18 cellular contexts compared by ENCODE assay signal in the genomic region with DNA sequence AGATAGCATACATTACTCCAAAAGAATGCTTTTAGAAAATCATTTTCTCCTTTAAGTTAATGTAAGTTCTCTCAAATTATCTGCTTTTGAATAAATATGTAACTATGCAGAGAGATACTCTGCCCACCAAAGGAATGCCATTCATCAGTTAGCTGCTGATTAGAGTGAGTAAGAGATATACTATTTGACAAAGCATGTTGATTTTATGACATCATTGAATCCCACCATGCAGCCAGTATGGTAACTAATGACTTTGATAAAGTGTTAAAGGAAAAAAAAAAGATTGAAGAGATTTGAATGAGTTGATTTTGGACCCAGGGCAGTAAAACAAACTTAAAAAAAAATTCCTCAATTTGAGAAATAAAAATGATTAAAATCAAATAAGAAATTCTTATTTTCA.
DNase-seq lines count a peak whose midpoint lies in the region; ATAC-seq, FAIRE-seq and TF ChIP-seq lines count a peak whose summit lies in the region.
"Had no signal": no experiment of that assay in that cellular context is flagged by ENCODE, and none has a peak within 500 bp of the region (broad histone marks: within the 10 kb centered on the region; RNA-seq: fewer than 3 reads in every experiment).

No MANE protein-coding gene starts in this region.

- H3K9me3 ChIP-seq in A549: no peaks in the 10 kb centered on the region
- H3K9me3 ChIP-seq in naive thymus-derived CD4-positive, alpha-beta T cell (ENCODE audit: control insufficient read depth in 2 of 3, low read length in 3 of 3): no peaks in the 10 kb centered on the region
- H3K9me3 ChIP-seq: tibial nerve had no signal

- no peak for TF ChIP-seq RAD21 in A549 (conservative IDR thresholded peaks at IDR 0.05 in 1 of 2, IDR thresholded peaks at IDR 0.05 in 1 of 2)

- no peaks in the 10 kb centered on the region for H3K36me3 Mint-ChIP-seq in naive thymus-derived CD4-positive, alpha-beta T cell
- H3K36me3 Mint-ChIP-seq: CD4-positive, alpha-beta memory T cell; stimulated activated effector memory CD8-positive, alpha-beta T cell treated with anti-CD3 and anti-CD28 coated beads, Interleukin-12 subunit alpha, Interleukin-12 subunit beta, amount 100 ng/mL, for 72 hours had no signal

- peak overlapping the region; percentile 6; the same call in 2 of the 3 replicates for H3K4me2 ChIP-seq in A549
- H3K4me2 ChIP-seq: hepatocyte, KMS-11 had no signal

- H3K9me3 Mint-ChIP-seq in naive thymus-derived CD4-positive, alpha-beta T cell: peaks cover 0 to 18% (median 4%) of the 10 kb centered on the region in 11 donors

- CTCF ChIA-PET in A549 (lab: Yijun Ruan, JAX): no interaction called here
- CTCF ChIA-PET in naive thymus-derived CD4-positive, alpha-beta T cell (lab: Charles Lee): interaction anchor here (0.7 kb wide), 1 partner anchor 59 kb away, joined by 3 read pairs; no protein-coding TSS in a partner anchor

- POLR2A ChIA-PET in A549 (lab: Yijun Ruan, JAX): no interaction called here
- POLR2A ChIA-PET in naive thymus-derived CD4-positive, alpha-beta T cell (lab: Charles Lee): no interaction called here

- no peaks in the 10 kb centered on the region for H3K27me3 Mint-ChIP-seq in naive thymus-derived CD4-positive, alpha-beta T cell
- H3K27me3 Mint-ChIP-seq: CD4-positive, alpha-beta memory T cell had no signal

- peak in 1 of 2 experiments; percentile 40; a peak in 1 of 6 replicates for ATAC-seq in A549
- ATAC-seq in naive thymus-derived CD4-positive, alpha-beta T cell: no peak
- ATAC-seq in GM19395 (IDR thresholded peaks at IDR 0.05; ENCODE audit: unreplicated experiment): no peak
- ATAC-seq: activated T-cell treated with anti-CD3 and anti-CD28 coated beads, Interleukin-2, amount 50 U/mL, for 4 hours; stimulated activated effector memory CD8-positive, alpha-beta T cell treated with anti-CD3 and anti-CD28 coated beads, Interleukin-12 subunit alpha, Interleukin-12 subunit beta, amount 100 ng/mL, for 72 hours had no signal

- no peak overlapping the region for H3K27ac Mint-ChIP-seq in naive thymus-derived CD4-positive, alpha-beta T cell
- H3K27ac Mint-ChIP-seq: CD4-positive, alpha-beta memory T cell; stimulated activated effector memory CD8-positive, alpha-beta T cell treated with anti-CD3 and anti-CD28 coated beads, Interleukin-12 subunit alpha, Interleukin-12 subunit beta, amount 100 ng/mL, for 72 hours had no signal

- TF ChIP-seq CTCF in A549 (IDR thresholded peaks at IDR 0.05) (no peak), coronary artery (IDR thresholded peaks at IDR 0.05) (no peak)

- no peaks in the 10 kb centered on the region for H3K4me1 Mint-ChIP-seq in naive thymus-derived CD4-positive, alpha-beta T cell
- H3K4me1 Mint-ChIP-seq: CD4-positive, alpha-beta memory T cell; stimulated activated effector memory CD8-positive, alpha-beta T cell treated with anti-CD3 and anti-CD28 coated beads, Interleukin-12 subunit alpha, Interleukin-12 subunit beta, amount 100 ng/mL, for 72 hours had no signal

- DNase-seq in A549 (ENCODE audit: low read depth in 1 of 2, low spot score in 1 of 2) (peak; percentile 5 to 19), HT-29 (ENCODE audit: low spot score) (peak; percentile 61), SW 1271 (lab: John Stamatoyannopoulos, UW) (peak; percentile 4 to 44), glomerular endothelial cell (ENCODE audit: extremely low read depth, low read depth, low spot score) (peak; percentile 36), coronary artery (ENCODE audit: low spot score) (no peak), NCI-H2081 treated with DMSO at 0.1 percent for 48 hours (lab: John Stamatoyannopoulos, UW) (no peak)
- DNase-seq in naive thymus-derived CD4-positive, alpha-beta T cell: no peak
- DNase-seq: activated CD4-positive, alpha-beta T cell treated with anti-CD3 and anti-CD28 coated beads, Interleukin-2, amount 50 U/mL, for 48 hours; activated T-cell treated with anti-CD3 and anti-CD28 coated beads, Interleukin-2, amount 50 U/mL, for 4 hours; CD4-positive, alpha-beta memory T cell; GF-D8; NCI-H1436; NCI-H345 had no signal

- no peak for FAIRE-seq in A549 (lab: Jason Lieb, UNC)

- intact Hi-C loops in naive thymus-derived CD4-positive, alpha-beta T cell (cut with micrococcal nuclease): no loop called here

- H3K27me3 ChIP-seq in naive thymus-derived CD4-positive, alpha-beta T cell (ENCODE audit: control insufficient read depth in 2 of 2, insufficient read depth in 2 of 2, low read length in 2 of 2): no peaks in the 10 kb centered on the region
- H3K27me3 ChIP-seq: hepatocyte, tibial nerve had no signal

- H3K4me3 Mint-ChIP-seq in naive thymus-derived CD4-positive, alpha-beta T cell: no peak overlapping the region
- H3K4me3 Mint-ChIP-seq: activated T-cell treated with anti-CD3 and anti-CD28 coated beads, Interleukin-2, amount 50 U/mL, for 4 hours; CD4-positive, alpha-beta memory T cell; stimulated activated effector memory CD8-positive, alpha-beta T cell treated with anti-CD3 and anti-CD28 coated beads, Interleukin-12 subunit alpha, Interleukin-12 subunit beta, amount 100 ng/mL, for 72 hours had no signal

- H3K4me3 ChIP-seq in A549 (no peak overlapping the region), coronary artery (no peak overlapping the region)
- H3K4me3 ChIP-seq in naive thymus-derived CD4-positive, alpha-beta T cell (ENCODE audit: low read length): no peak overlapping the region
- H3K4me3 ChIP-seq: hepatocyte, tibial nerve had no signal

- no peaks in the 10 kb centered on the region for H3K36me3 ChIP-seq in naive thymus-derived CD4-positive, alpha-beta T cell (ENCODE audit: control insufficient read depth in 2 of 3, insufficient read depth in 3 of 3, low read length in 3 of 3)
- H3K36me3 ChIP-seq: tibial nerve had no signal

- H3K4me1 ChIP-seq in A549: peaks cover 6% of the 10 kb centered on the region
- no peaks in the 10 kb centered on the region for H3K4me1 ChIP-seq in naive thymus-derived CD4-positive, alpha-beta T cell (ENCODE audit: control insufficient read depth in 2 of 2, insufficient read depth in 2 of 2, low read length in 2 of 2)
- H3K4me1 ChIP-seq: tibial nerve had no signal

- TF ChIP-seq POLR2A in A549 (IDR thresholded peaks at IDR 0.05; ENCODE audit: low read length): no peak

- H3K27ac ChIP-seq in A549 (no peak overlapping the region), coronary artery (no peak overlapping the region)
- H3K27ac ChIP-seq in naive thymus-derived CD4-positive, alpha-beta T cell (ENCODE audit: low read depth, low read length): no peak overlapping the region
- H3K27ac ChIP-seq: hepatocyte, KMS-11, tibial nerve had no signal

- no peak for TF ChIP-seq EP300 in A549 (IDR thresholded peaks at IDR 0.05)

TF ChIP-seq in A549, 52 proteins besides CTCF, POLR2A, EP300 and RAD21:
- no peak for TF ChIP-seq NFE2L2 (conservative IDR thresholded peaks at IDR 0.05; ENCODE audit: low read length)
- TF ChIP-seq FOSL2 (IDR thresholded peaks at IDR 0.05): no peak
- peak; percentile 51; the same call in 1 of the 2 replicates for TF ChIP-seq FOSL2 (CRISPR knock-in tag; IDR thresholded peaks at IDR 0.05)

Comparison
In these comparisons a context has a peak if more than half of its experiments do, and no peak if none do; other contexts are left out.
1. DNase-seq: peak in A549 (2 of 2), HT-29 (single experiment), SW 1271 (2 of 2) and glomerular endothelial cell (single experiment); none in naive thymus-derived CD4-positive, alpha-beta T cell (0 of 9), coronary artery (single experiment) and NCI-H2081 treated with DMSO at 0.1 percent for 48 hours (single experiment).